ENCODE assay signal across 2 cellular contexts in genomic region chr16:20866792-20867191, GRCh38.
TF ChIP-seq lines count a peak whose summit lies in the region.

No MANE protein-coding gene starts in this region.

TF ChIP-seq in SK-N-SH, 30 proteins besides CTCF, POLR2A, EP300 and RAD21 (continued from another document):
- TF ChIP-seq, protein P1, sequence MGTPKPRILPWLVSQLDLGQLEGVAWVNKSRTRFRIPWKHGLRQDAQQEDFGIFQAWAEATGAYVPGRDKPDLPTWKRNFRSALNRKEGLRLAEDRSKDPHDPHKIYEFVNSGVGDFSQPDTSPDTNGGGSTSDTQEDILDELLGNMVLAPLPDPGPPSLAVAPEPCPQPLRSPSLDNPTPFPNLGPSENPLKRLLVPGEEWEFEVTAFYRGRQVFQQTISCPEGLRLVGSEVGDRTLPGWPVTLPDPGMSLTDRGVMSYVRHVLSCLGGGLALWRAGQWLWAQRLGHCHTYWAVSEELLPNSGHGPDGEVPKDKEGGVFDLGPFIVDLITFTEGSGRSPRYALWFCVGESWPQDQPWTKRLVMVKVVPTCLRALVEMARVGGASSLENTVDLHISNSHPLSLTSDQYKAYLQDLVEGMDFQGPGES (IDR thresholded peaks at IDR 0.05; ENCODE audit: low read depth, low read length), result no peak
- no peak for TF ChIP-seq FOSL2 (IDR thresholded peaks at IDR 0.05; ENCODE audit: borderline replicate concordance, low read depth)
- no peak for TF ChIP-seq PBX3 (IDR thresholded peaks at IDR 0.05)
- no peak for TF ChIP-seq RCOR1 (IDR thresholded peaks at IDR 0.05; ENCODE audit: low read length)
- TF ChIP-seq MEF2A (IDR thresholded peaks at IDR 0.05; ENCODE audit: borderline replicate concordance, low read depth), result no peak
- TF ChIP-seq EZH2phosphoT487 (IDR thresholded peaks at IDR 0.05; ENCODE audit: borderline replicate concordance, low read depth), result no peak
- TF ChIP-seq RFX5 (IDR thresholded peaks at IDR 0.05; ENCODE audit: low read length), result no peak
- TF ChIP-seq SIN3A (IDR thresholded peaks at IDR 0.05; ENCODE audit: borderline replicate concordance, low read depth, low read length), result no peak
- no peak for TF ChIP-seq MXI1 (IDR thresholded peaks at IDR 0.05; ENCODE audit: low read depth, low read length)
- TF ChIP-seq REST (IDR thresholded peaks at IDR 0.05; ENCODE audit: low read depth, low read length), result no peak
- no peak for TF ChIP-seq FOXM1 (IDR thresholded peaks at IDR 0.05; ENCODE audit: low read depth)
- TF ChIP-seq YY1 (IDR thresholded peaks at IDR 0.05; ENCODE audit: low read depth), result no peak
- TF ChIP-seq NFIC (IDR thresholded peaks at IDR 0.05; ENCODE audit: borderline replicate concordance), result no peak
- no peak for TF ChIP-seq ZBTB33 (IDR thresholded peaks at IDR 0.05; ENCODE audit: borderline replicate concordance, low read depth)

TF ChIP-seq in SK-N-SH treated with all-trans-retinoic acid at 6 μM for 48 hours, 23 proteins besides CTCF, POLR2A, EP300 and RAD21 (continued from another document):
- TF ChIP-seq CSRNP3 (CRISPR knock-in tag; IDR thresholded peaks at IDR 0.05) (no peak), ZNF70 (CRISPR knock-in tag; IDR thresholded peaks at IDR 0.05) (no peak), TOX (CRISPR knock-in tag; IDR thresholded peaks at IDR 0.05; ENCODE audit: borderline replicate concordance) (no peak)
TF ChIP-seq in SK-N-SH treated with all-trans-retinoic acid at 6 μM for 48 hours: peak in this region for 0.
